Comparison of ENCODE assay signal across 1 cellular context in the genomic region with DNA sequence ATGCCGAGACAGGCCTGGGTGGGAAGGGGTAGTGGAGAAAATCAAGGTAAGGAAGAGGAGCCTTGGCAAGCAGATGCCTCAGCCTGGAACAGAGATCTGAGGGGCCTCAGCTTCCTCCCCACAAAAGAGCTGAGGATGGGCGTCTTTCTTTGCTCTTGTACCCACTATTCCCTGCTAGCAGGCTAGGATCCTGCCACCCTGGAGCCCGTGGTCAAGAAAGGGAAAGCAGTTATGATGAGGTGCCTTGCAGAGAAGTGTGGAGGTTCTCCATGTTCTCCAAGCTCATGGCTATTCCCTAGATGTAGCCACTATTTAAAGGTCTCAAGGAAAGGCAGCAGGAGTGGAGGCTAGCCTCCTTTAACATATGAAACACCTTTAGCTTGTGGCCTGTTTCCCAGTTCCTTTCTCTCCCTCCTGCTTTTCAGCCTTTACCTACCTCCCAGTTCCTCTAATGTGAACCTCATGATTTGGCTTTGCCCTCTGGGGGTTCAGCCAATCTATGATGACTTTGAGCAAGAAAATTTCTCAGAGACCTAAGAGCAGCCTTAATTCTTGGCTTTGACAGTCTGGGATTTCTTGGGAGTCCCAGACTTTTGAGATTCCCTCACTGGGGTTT.
A peak's percentile ranks its signal among the peaks of the same experiment; 100 is the strongest.
TF ChIP-seq lines count a peak whose summit lies in the region.

No MANE protein-coding gene starts in this region.

TF ChIP-seq in GM12878, 131 proteins besides CTCF, POLR2A, EP300 and RAD21:
- TF ChIP-seq FOS (IDR thresholded peaks at IDR 0.05; ENCODE audit: borderline replicate concordance, extremely low read depth, insufficient read length), result no peak
- TF ChIP-seq SIX5 (IDR thresholded peaks at IDR 0.05; ENCODE audit: low read depth, low read length, severe bottlenecking), result no peak
- TF ChIP-seq SPI1 (IDR thresholded peaks at IDR 0.05; ENCODE audit: borderline replicate concordance, insufficient read depth, low read depth, low read length), result peak; percentile 78
- no peak for TF ChIP-seq HCFC1 (IDR thresholded peaks at IDR 0.05; ENCODE audit: low read length)
- TF ChIP-seq CREB1 (IDR thresholded peaks at IDR 0.05; ENCODE audit: low read depth), result no peak
TF ChIP-seq in GM12878: peak in this region for 1.
